10 cellular contexts compared by ENCODE assay signal in the genomic region with DNA sequence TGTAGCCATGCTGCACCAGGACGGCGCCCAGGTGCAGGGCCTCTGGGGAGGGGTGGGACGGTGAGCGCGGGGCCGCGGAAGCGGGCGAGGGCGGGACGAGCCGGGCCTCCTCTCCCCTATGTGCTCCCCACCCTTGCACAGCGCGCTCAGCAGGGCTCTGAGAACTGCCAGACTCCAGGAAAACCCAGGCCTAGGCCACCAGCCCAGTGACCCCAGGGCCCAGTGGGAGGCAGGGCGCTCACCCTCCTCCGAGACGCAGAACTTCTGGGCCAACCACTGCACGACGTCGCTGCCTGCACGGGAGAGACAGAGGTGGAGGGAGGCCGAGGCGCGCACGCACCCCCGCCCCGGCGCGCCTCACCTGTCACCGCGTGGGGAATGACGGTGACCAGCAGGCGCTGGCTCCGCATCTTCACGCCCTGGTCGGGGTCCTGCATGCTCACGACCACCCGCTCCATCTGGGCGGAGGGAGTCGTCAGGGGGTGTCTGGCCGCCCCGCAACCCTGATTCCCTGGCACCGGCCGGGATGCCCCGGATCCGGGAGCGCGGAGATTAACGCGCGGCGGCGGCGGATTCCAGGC. TPM values are rescaled to one million over a fixed set of nuclear protein-coding genes. Genes with fewer than 3 reads are reported as not detected.
A peak's percentile ranks its signal among the peaks of the same experiment; 100 is the strongest.
DNase-seq lines count a peak whose midpoint lies in the region; ATAC-seq, FAIRE-seq and TF ChIP-seq lines count a peak whose summit lies in the region.
"Had no signal": no experiment of that assay in that cellular context is flagged by ENCODE, and none has a peak within 500 bp of the region (broad histone marks: within the 10 kb centered on the region; RNA-seq: fewer than 3 reads in every experiment).

No MANE protein-coding gene starts in this region.

- TF ChIP-seq EP300 in HepG2 (IDR thresholded peaks at IDR 0.05; ENCODE audit: low read depth in 2 of 2, low read length in 2 of 2) = no peak
- no peak for TF ChIP-seq EP300 in HepG2 (CRISPR knock-in tag; IDR thresholded peaks at IDR 0.05; ENCODE audit: borderline replicate concordance)

- no peak for TF ChIP-seq CTCF in bronchial epithelial cell (IDR thresholded peaks at IDR 0.05; ENCODE audit: insufficient read depth, low read length, severe bottlenecking)
- no peak for TF ChIP-seq CTCF in HepG2 (CRISPR knock-in tag; IDR thresholded peaks at IDR 0.05)

- WGBS in HepG2 (ENCODE audit: low lambda C conversion rate) = 13% methylated on average over 26 of the region's 54 CpGs
- WGBS in urinary bladder = 2% methylated on average over 54 of the region's 54 CpGs

- no peaks in the 10 kb centered on the region for H3K79me2 ChIP-seq in HepG2 (ENCODE audit: insufficient read depth, low read length)
- H3K79me2 ChIP-seq in Karpas-422 (ENCODE audit: low read length) = no peaks in the 10 kb centered on the region

- H3K9me3 ChIP-seq in HepG2 (ENCODE audit: low read length) (no peaks in the 10 kb centered on the region), Karpas-422 (ENCODE audit: low read length) (no peaks in the 10 kb centered on the region)

- H3K4me3 ChIP-seq in bronchial epithelial cell (ENCODE audit: low read depth, low read length) (peak overlapping the region; percentile 29), HepG2 (replicated peaks in 1 of 3; ENCODE audit: insufficient read depth in 1 of 3, low read depth in 2 of 3, low read length in 3 of 3) (peak overlapping the region in 2 of 3 experiments; percentile 42 to 59; a peak in 3 of 6 replicates), urinary bladder (ENCODE audit: low read depth, low read length) (peak overlapping the region; percentile 44), Karpas-422 (ENCODE audit: low read length) (no peak overlapping the region)

- H3K9ac ChIP-seq in HepG2 (ENCODE audit: insufficient read depth, low read depth, low read length) = no peak overlapping the region
- no peak overlapping the region for H3K9ac ChIP-seq in Karpas-422 (ENCODE audit: low read length)

- H3K27me3 ChIP-seq in bronchial epithelial cell (ENCODE audit: control insufficient read depth, insufficient read depth, low read length) (peaks cover 16% of the 10 kb centered on the region), HepG2 (ENCODE audit: control insufficient read depth in 1 of 2, insufficient read depth in 2 of 2, low read length in 2 of 2) (peaks cover 17 to 75% of the 10 kb centered on the region in 2 experiments), Karpas-422 (ENCODE audit: low read length) (no peaks in the 10 kb centered on the region)

- no peak for TF ChIP-seq RAD21 in HepG2 (CRISPR knock-in tag; IDR thresholded peaks at IDR 0.05)

- peak overlapping the region; percentile 55 for H3K4me2 ChIP-seq in HepG2 (ENCODE audit: low read depth, low read length)
- no peak overlapping the region for H3K4me2 ChIP-seq in Karpas-422 (ENCODE audit: low read depth, low read length, poor library complexity, severe bottlenecking)

- H3K4me1 ChIP-seq in HepG2 (ENCODE audit: insufficient read depth, low read length) = peaks cover 28% of the 10 kb centered on the region
- no peaks in the 10 kb centered on the region for H3K4me1 ChIP-seq in urinary bladder (ENCODE audit: insufficient read depth)
- H3K4me1 ChIP-seq in Karpas-422 (ENCODE audit: low read length) = peaks cover 6% of the 10 kb centered on the region

- FAIRE-seq in bronchial epithelial cell (lab: Jason Lieb, UNC) = no peak
- FAIRE-seq in HepG2 (lab: Jason Lieb, UNC) = no peak

- no TSS peak for BruUV-seq in HepG2 (replicated peaks; lab: Mats Ljungman, UMichigan)

- peak; percentile 11 for DNase-seq in activated naive CD4-positive, alpha-beta T cell treated with Interleukin-2 at 50 U/mL for 16 hours
- DNase-seq in activated naive CD4-positive, alpha-beta T cell (lab: John Stamatoyannopoulos, UW) = no peak
- DNase-seq in bronchial epithelial cell (ENCODE audit: low read depth) (no peak), HepG2 (ENCODE audit: low spot score) (no peak), dermis blood vessel endothelial cell (no peak), Karpas-422 (no peak)
- DNase-seq: NCI-H774 had no signal

- in situ Hi-C loops in HepG2 (cut with HindIII; ENCODE audit: extremely low pct_ligation_motif_present, low pct_unique_long_range_greater_than_20kb) = no loop called here

- ATAC-seq in HepG2 (peak; percentile 5; the same call in 1 of the 3 replicates), GM19455 (IDR thresholded peaks at IDR 0.05; ENCODE audit: unreplicated experiment) (no peak)

- no peak overlapping the region for H3K27ac ChIP-seq in HepG2 (ENCODE audit: extremely low read length, insufficient read depth, low read length)
- no peak overlapping the region for H3K27ac ChIP-seq in urinary bladder (ENCODE audit: low read depth)
- no peak overlapping the region for H3K27ac ChIP-seq in Karpas-422 (ENCODE audit: low read length)

- H2AFZ ChIP-seq in HepG2 (ENCODE audit: low read length) (no peak overlapping the region), Karpas-422 (ENCODE audit: low read length) (no peak overlapping the region)

- CTCF ChIA-PET in HepG2 (lab: Yijun Ruan, JAX; ENCODE audit: low intra/inter-chr PET ratio, low total read pairs) = no interaction called here

- intact Hi-C loops in HepG2 (cut with micrococcal nuclease; ENCODE audit: unreplicated experiment) = no loop called here

- H4K20me1 ChIP-seq in HepG2 (ENCODE audit: insufficient read depth, low read length) = no peaks in the 10 kb centered on the region
- no peaks in the 10 kb centered on the region for H4K20me1 ChIP-seq in Karpas-422 (ENCODE audit: insufficient read depth, low read depth, low read length)

- POLR2A ChIA-PET in HepG2 (lab: Yijun Ruan, JAX) = no interaction called here

- no peaks in the 10 kb centered on the region for H3K9me2 ChIP-seq in Karpas-422 (replicated peaks; ENCODE audit: insufficient read depth, low read length)

- H3K36me3 ChIP-seq in bronchial epithelial cell (ENCODE audit: control insufficient read depth, insufficient read depth, low read length) (no peaks in the 10 kb centered on the region), HepG2 (replicated peaks in 1 of 2; ENCODE audit: control insufficient read depth in 1 of 2, insufficient read depth in 2 of 2, low read length in 2 of 2) (no peaks in the 10 kb centered on the region), urinary bladder (ENCODE audit: insufficient read depth) (no peaks in the 10 kb centered on the region), Karpas-422 (ENCODE audit: insufficient read depth, low read length) (no peaks in the 10 kb centered on the region)

- TF ChIP-seq POLR2A in HepG2 (IDR thresholded peaks at IDR 0.05; ENCODE audit: insufficient read depth in 1 of 2, low read depth in 2 of 2, low read length in 2 of 2) = no peak

RNA-seq across cellular contexts. Expression of a gene that starts 0.6 kb away (rescaled TPM):
- total RNA-seq in bronchial epithelial cell (0.26 TPM in 1 of 2 replicates, not detected in the other), HepG2 (2016; rRNA removed; fragmentation: Illumina TruSeq; extraction: Trizol) (not detected in 2 replicates), urinary bladder (2.4 TPM), dermis blood vessel endothelial cell (0.19 and 0.68 TPM in 2 replicates)
- not detected in 2 replicates for total RNA-seq in HepG2 (2016; cell fraction: cytosol; rRNA removed; fragmentation: Illumina TruSeq; extraction: Trizol; ENCODE audit: low read depth)
- total RNA-seq in HepG2 (2016; cell fraction: insoluble cytoplasmic fraction; rRNA removed; fragmentation: Illumina TruSeq; extraction: Trizol) = not detected in 2 replicates
- not detected in 2 replicates for total RNA-seq in HepG2 (2016; cell fraction: membrane; rRNA removed; fragmentation: Illumina TruSeq; extraction: Trizol)
- total RNA-seq in HepG2 (2016; cell fraction: nucleus; rRNA removed; fragmentation: Illumina TruSeq; extraction: Trizol) = not detected in 2 replicates
- polyA plus RNA-seq in HepG2 (2011; rRNA removed) (0.11 and 0.24 TPM in 2 replicates), urinary bladder (6.9 TPM)
- 0.03 TPM in 2 replicates for polyA plus RNA-seq in HepG2 (2011; cell fraction: cytosol; rRNA removed)
- polyA plus RNA-seq in HepG2 (2011; cell fraction: nucleus; rRNA removed) = 3.2 and 3.4 TPM in 2 replicates
- 0.09 TPM in 2 replicates for polyA plus RNA-seq in HepG2 (2012)
- polyA plus RNA-seq in HepG2 (2016; cell fraction: cytosol; fragmentation: Illumina TruSeq; extraction: Trizol; ENCODE audit: low read depth) = not detected in 2 replicates
- polyA plus RNA-seq in HepG2 (2016; cell fraction: insoluble cytoplasmic fraction; fragmentation: Illumina TruSeq; extraction: Trizol; ENCODE audit: low read depth) = not detected in 2 replicates
- polyA plus RNA-seq in HepG2 (2016; cell fraction: membrane; fragmentation: Illumina TruSeq; extraction: Trizol; ENCODE audit: low read depth) = not detected in 2 replicates
- not detected in 2 replicates for polyA plus RNA-seq in HepG2 (2016; cell fraction: nucleus; fragmentation: Illumina TruSeq; extraction: Trizol; ENCODE audit: insufficient read depth, low read depth)
- polyA minus RNA-seq in HepG2 (2011; rRNA and poly(A)+ RNA removed; ENCODE audit: low replicate concordance) = not detected in 2 replicates
- polyA minus RNA-seq in HepG2 (2011; cell fraction: cytosol; rRNA and poly(A)+ RNA removed) = not detected in 2 replicates
- polyA minus RNA-seq in HepG2 (2011; cell fraction: nucleus; rRNA and poly(A)+ RNA removed) = 0.25 and 0.26 TPM in 2 replicates
- total RNA-seq in Karpas-422 (2014; rRNA removed; shearing (Covaris generic); ENCODE audit: low replicate concordance) = not detected in 2 replicates

RNA-seq across cellular contexts. Expression of a gene that starts 5.3 kb away (rescaled TPM):
- total RNA-seq in bronchial epithelial cell = 0.51 TPM in 1 of 2 replicates, not detected in the other
- total RNA-seq in HepG2 (2016; rRNA removed; fragmentation: Illumina TruSeq; extraction: Trizol) = 0.24 TPM in 1 of 2 replicates, not detected in the other
- total RNA-seq in HepG2 (2016; cell fraction: cytosol; rRNA removed; fragmentation: Illumina TruSeq; extraction: Trizol; ENCODE audit: low read depth) = 0.26 and 0.61 TPM in 2 replicates
- 0.11 TPM in 1 of 2 replicates, not detected in the other for total RNA-seq in HepG2 (2016; cell fraction: insoluble cytoplasmic fraction; rRNA removed; fragmentation: Illumina TruSeq; extraction: Trizol)
- 0.21 and 0.31 TPM in 2 replicates for total RNA-seq in HepG2 (2016; cell fraction: membrane; rRNA removed; fragmentation: Illumina TruSeq; extraction: Trizol)
- total RNA-seq in HepG2 (2016; cell fraction: nucleus; rRNA removed; fragmentation: Illumina TruSeq; extraction: Trizol) = not detected in 2 replicates
- polyA plus RNA-seq in HepG2 (2011; rRNA removed) = 0.48 and 0.63 TPM in 2 replicates
- polyA plus RNA-seq in HepG2 (2011; cell fraction: cytosol; rRNA removed) = 0.33 and 0.58 TPM in 2 replicates
- polyA plus RNA-seq in HepG2 (2011; cell fraction: nucleus; rRNA removed) = 3.2 and 3.7 TPM in 2 replicates
- 0.17 and 0.36 TPM in 2 replicates for polyA plus RNA-seq in HepG2 (2012)
- 0.16 TPM in 1 of 2 replicates, not detected in the other for polyA plus RNA-seq in HepG2 (2016; cell fraction: cytosol; fragmentation: Illumina TruSeq; extraction: Trizol; ENCODE audit: low read depth)
- not detected in 2 replicates for polyA plus RNA-seq in HepG2 (2016; cell fraction: insoluble cytoplasmic fraction; fragmentation: Illumina TruSeq; extraction: Trizol; ENCODE audit: low read depth)
- not detected in 2 replicates for polyA plus RNA-seq in HepG2 (2016; cell fraction: membrane; fragmentation: Illumina TruSeq; extraction: Trizol; ENCODE audit: low read depth)
- polyA plus RNA-seq in HepG2 (2016; cell fraction: nucleus; fragmentation: Illumina TruSeq; extraction: Trizol; ENCODE audit: insufficient read depth, low read depth) = not detected in 2 replicates
- polyA minus RNA-seq in HepG2 (2011; rRNA and poly(A)+ RNA removed; ENCODE audit: low replicate concordance) = not detected in 2 replicates
- not detected in 2 replicates for polyA minus RNA-seq in HepG2 (2011; cell fraction: cytosol; rRNA and poly(A)+ RNA removed)
- polyA minus RNA-seq in HepG2 (2011; cell fraction: nucleus; rRNA and poly(A)+ RNA removed) = 0.50 TPM in 1 of 2 replicates, not detected in the other
- 2.3 TPM for total RNA-seq in urinary bladder
- 0.95 TPM for polyA plus RNA-seq in urinary bladder
- total RNA-seq in dermis blood vessel endothelial cell = 1.2 TPM in 1 of 2 replicates, not detected in the other
- 2.7 and 3.1 TPM in 2 replicates for total RNA-seq in Karpas-422 (2014; rRNA removed; shearing (Covaris generic); ENCODE audit: low replicate concordance)
- polyA plus RNA-seq: liver had no signal

RNA-seq across cellular contexts. Expression of a gene that starts 7.8 kb away (rescaled TPM):
- under 0.01 TPM in 1 of 2 replicates, not detected in the other for total RNA-seq in bronchial epithelial cell
- total RNA-seq in HepG2 (2016; rRNA removed; fragmentation: Illumina TruSeq; extraction: Trizol) = 0.35 and 0.60 TPM in 2 replicates
- total RNA-seq in HepG2 (2016; cell fraction: cytosol; rRNA removed; fragmentation: Illumina TruSeq; extraction: Trizol; ENCODE audit: low read depth) = not detected in 2 replicates
- 0.50 TPM in 1 of 2 replicates, not detected in the other for total RNA-seq in HepG2 (2016; cell fraction: insoluble cytoplasmic fraction; rRNA removed; fragmentation: Illumina TruSeq; extraction: Trizol)
- not detected in 2 replicates for total RNA-seq in HepG2 (2016; cell fraction: membrane; rRNA removed; fragmentation: Illumina TruSeq; extraction: Trizol)
- 0.81 and 1.0 TPM in 2 replicates for total RNA-seq in HepG2 (2016; cell fraction: nucleus; rRNA removed; fragmentation: Illumina TruSeq; extraction: Trizol)
- 1.9 and 2.9 TPM in 2 replicates for polyA plus RNA-seq in HepG2 (2011; rRNA removed)
- polyA plus RNA-seq in HepG2 (2011; cell fraction: cytosol; rRNA removed) = 1.2 and 1.4 TPM in 2 replicates
- 10.2 and 14.0 TPM in 2 replicates for polyA plus RNA-seq in HepG2 (2011; cell fraction: nucleus; rRNA removed)
- polyA plus RNA-seq in HepG2 (2012) = 0.63 and 1.1 TPM in 2 replicates
- not detected in 2 replicates for polyA plus RNA-seq in HepG2 (2016; cell fraction: cytosol; fragmentation: Illumina TruSeq; extraction: Trizol; ENCODE audit: low read depth)
- not detected in 2 replicates for polyA plus RNA-seq in HepG2 (2016; cell fraction: insoluble cytoplasmic fraction; fragmentation: Illumina TruSeq; extraction: Trizol; ENCODE audit: low read depth)
- not detected in 2 replicates for polyA plus RNA-seq in HepG2 (2016; cell fraction: membrane; fragmentation: Illumina TruSeq; extraction: Trizol; ENCODE audit: low read depth)
- 1.8 and 2.1 TPM in 2 replicates for polyA plus RNA-seq in HepG2 (2016; cell fraction: nucleus; fragmentation: Illumina TruSeq; extraction: Trizol; ENCODE audit: insufficient read depth, low read depth)
- polyA minus RNA-seq in HepG2 (2011; rRNA and poly(A)+ RNA removed; ENCODE audit: low replicate concordance) = 1.3 TPM in 1 of 2 replicates, not detected in the other
- polyA minus RNA-seq in HepG2 (2011; cell fraction: cytosol; rRNA and poly(A)+ RNA removed) = not detected in 2 replicates
- 0.99 TPM in 1 of 2 replicates, not detected in the other for polyA minus RNA-seq in HepG2 (2011; cell fraction: nucleus; rRNA and poly(A)+ RNA removed)
- total RNA-seq in urinary bladder = 1.1 TPM
- polyA plus RNA-seq in urinary bladder = 0.19 TPM
- 0.34 TPM in 1 of 2 replicates, not detected in the other for total RNA-seq in dermis blood vessel endothelial cell
- 0.71 TPM in 1 of 2 replicates, not detected in the other for total RNA-seq in Karpas-422 (2014; rRNA removed; shearing (Covaris generic); ENCODE audit: low replicate concordance)

RNA-seq across cellular contexts. Expression of a gene that starts 40.5 kb away (rescaled TPM):
- 11.3 and 39.3 TPM in 2 replicates for total RNA-seq in bronchial epithelial cell
- 15.5 and 29.2 TPM in 2 replicates for total RNA-seq in HepG2 (2016; rRNA removed; fragmentation: Illumina TruSeq; extraction: Trizol)
- 11.6 and 13.4 TPM in 2 replicates for total RNA-seq in HepG2 (2016; cell fraction: cytosol; rRNA removed; fragmentation: Illumina TruSeq; extraction: Trizol; ENCODE audit: low read depth)
- total RNA-seq in HepG2 (2016; cell fraction: insoluble cytoplasmic fraction; rRNA removed; fragmentation: Illumina TruSeq; extraction: Trizol) = 15.3 and 31.7 TPM in 2 replicates
- 31.9 and 37.8 TPM in 2 replicates for total RNA-seq in HepG2 (2016; cell fraction: membrane; rRNA removed; fragmentation: Illumina TruSeq; extraction: Trizol)
- total RNA-seq in HepG2 (2016; cell fraction: nucleus; rRNA removed; fragmentation: Illumina TruSeq; extraction: Trizol) = 27.3 and 30.0 TPM in 2 replicates
- 34.4 and 40.2 TPM in 2 replicates for polyA plus RNA-seq in HepG2 (2011; rRNA removed)
- 26.3 and 36.7 TPM in 2 replicates for polyA plus RNA-seq in HepG2 (2011; cell fraction: cytosol; rRNA removed)
- 59.9 and 63.5 TPM in 2 replicates for polyA plus RNA-seq in HepG2 (2011; cell fraction: nucleus; rRNA removed)
- 41.7 and 43.9 TPM in 2 replicates for polyA plus RNA-seq in HepG2 (2012)
- 14.9 and 22.9 TPM in 2 replicates for polyA plus RNA-seq in HepG2 (2016; cell fraction: cytosol; fragmentation: Illumina TruSeq; extraction: Trizol; ENCODE audit: low read depth)
- 19.9 and 25.2 TPM in 2 replicates for polyA plus RNA-seq in HepG2 (2016; cell fraction: insoluble cytoplasmic fraction; fragmentation: Illumina TruSeq; extraction: Trizol; ENCODE audit: low read depth)
- 32.6 and 36.0 TPM in 2 replicates for polyA plus RNA-seq in HepG2 (2016; cell fraction: membrane; fragmentation: Illumina TruSeq; extraction: Trizol; ENCODE audit: low read depth)
- polyA plus RNA-seq in HepG2 (2016; cell fraction: nucleus; fragmentation: Illumina TruSeq; extraction: Trizol; ENCODE audit: insufficient read depth, low read depth) = 60.5 and 64.6 TPM in 2 replicates
- 12.9 and 44.2 TPM in 2 replicates for polyA minus RNA-seq in HepG2 (2011; rRNA and poly(A)+ RNA removed; ENCODE audit: low replicate concordance)
- 18.8 and 24.3 TPM in 2 replicates for polyA minus RNA-seq in HepG2 (2011; cell fraction: cytosol; rRNA and poly(A)+ RNA removed)
- polyA minus RNA-seq in HepG2 (2011; cell fraction: nucleus; rRNA and poly(A)+ RNA removed) = 14.2 and 16.0 TPM in 2 replicates
- 38.8 TPM for total RNA-seq in urinary bladder
- polyA plus RNA-seq in urinary bladder = 115 TPM
- 59.2 and 76.1 TPM in 2 replicates for total RNA-seq in dermis blood vessel endothelial cell
- 12.2 and 24.5 TPM in 2 replicates for total RNA-seq in Karpas-422 (2014; rRNA removed; shearing (Covaris generic); ENCODE audit: low replicate concordance)

RNA-seq across cellular contexts. Expression of a gene that starts 45.9 kb away (rescaled TPM):
- total RNA-seq in bronchial epithelial cell (28.5 and 29.5 TPM in 2 replicates), HepG2 (2016; rRNA removed; fragmentation: Illumina TruSeq; extraction: Trizol) (37.3 and 56.9 TPM in 2 replicates), urinary bladder (112 TPM), dermis blood vessel endothelial cell (30.9 and 55.5 TPM in 2 replicates)
- 25.5 and 29.1 TPM in 2 replicates for total RNA-seq in HepG2 (2016; cell fraction: cytosol; rRNA removed; fragmentation: Illumina TruSeq; extraction: Trizol; ENCODE audit: low read depth)
- 43.9 and 57.2 TPM in 2 replicates for total RNA-seq in HepG2 (2016; cell fraction: insoluble cytoplasmic fraction; rRNA removed; fragmentation: Illumina TruSeq; extraction: Trizol)
- 16.2 and 21.8 TPM in 2 replicates for total RNA-seq in HepG2 (2016; cell fraction: membrane; rRNA removed; fragmentation: Illumina TruSeq; extraction: Trizol)
- 54.3 and 62.8 TPM in 2 replicates for total RNA-seq in HepG2 (2016; cell fraction: nucleus; rRNA removed; fragmentation: Illumina TruSeq; extraction: Trizol)
- polyA plus RNA-seq in HepG2 (2011; rRNA removed) (48.7 and 49.0 TPM in 2 replicates), urinary bladder (47.0 TPM)
- polyA plus RNA-seq in HepG2 (2011; cell fraction: cytosol; rRNA removed) = 15.2 and 20.9 TPM in 2 replicates
- 310 and 328 TPM in 2 replicates for polyA plus RNA-seq in HepG2 (2011; cell fraction: nucleus; rRNA removed)
- polyA plus RNA-seq in HepG2 (2012) = 47.0 and 48.8 TPM in 2 replicates
- polyA plus RNA-seq in HepG2 (2016; cell fraction: cytosol; fragmentation: Illumina TruSeq; extraction: Trizol; ENCODE audit: low read depth) = 11.6 and 12.4 TPM in 2 replicates
- polyA plus RNA-seq in HepG2 (2016; cell fraction: insoluble cytoplasmic fraction; fragmentation: Illumina TruSeq; extraction: Trizol; ENCODE audit: low read depth) = 45.6 and 50.0 TPM in 2 replicates
- polyA plus RNA-seq in HepG2 (2016; cell fraction: membrane; fragmentation: Illumina TruSeq; extraction: Trizol; ENCODE audit: low read depth) = 10.2 and 11.6 TPM in 2 replicates
- polyA plus RNA-seq in HepG2 (2016; cell fraction: nucleus; fragmentation: Illumina TruSeq; extraction: Trizol; ENCODE audit: insufficient read depth, low read depth) = 113 and 119 TPM in 2 replicates
- 17.1 and 19.6 TPM in 2 replicates for polyA minus RNA-seq in HepG2 (2011; rRNA and poly(A)+ RNA removed; ENCODE audit: low replicate concordance)
- 6.7 and 10.6 TPM in 2 replicates for polyA minus RNA-seq in HepG2 (2011; cell fraction: cytosol; rRNA and poly(A)+ RNA removed)
- 142 and 151 TPM in 2 replicates for polyA minus RNA-seq in HepG2 (2011; cell fraction: nucleus; rRNA and poly(A)+ RNA removed)
- total RNA-seq in Karpas-422 (2014; rRNA removed; shearing (Covaris generic); ENCODE audit: low replicate concordance) = 85.6 and 110 TPM in 2 replicates
